In genomic region chr7:130943336-130943901, GRCh38 we compare ENCODE assay signal across 9 cellular contexts.
DNase-seq lines count a peak whose midpoint lies in the region; ATAC-seq and TF ChIP-seq lines count a peak whose summit lies in the region.
"Had no signal": no experiment of that assay in that cellular context is flagged by ENCODE, and none has a peak within 500 bp of the region (broad histone marks: within the 10 kb centered on the region; RNA-seq: fewer than 3 reads in every experiment).

No MANE protein-coding gene starts in this region.

- TF ChIP-seq POLR2A in gastrocnemius medialis (IDR thresholded peaks at IDR 0.05), result peak in 1 of 2 donors; percentile 20

- in situ Hi-C loops in gastrocnemius medialis (cut with MboI; ENCODE audit: low sequenced_read_pairs in 4 of 4), result no loop called here

- H3K4me1 ChIP-seq in foreskin keratinocyte, result peaks cover 9% of the 10 kb centered on the region
- H3K4me1 ChIP-seq in gastrocnemius medialis, result peaks cover 37 to 74% of the 10 kb centered on the region in 2 donors

- H3K36me3 ChIP-seq in gastrocnemius medialis (no peaks in the 10 kb centered on the region), WERI-Rb-1 (no peaks in the 10 kb centered on the region)
- H3K36me3 ChIP-seq: cardiac muscle cell had no signal

- TF ChIP-seq CTCF in WI38 (IDR thresholded peaks at IDR 0.05; ENCODE audit: low read depth, low read length) (no peak), foreskin keratinocyte (conservative IDR thresholded peaks at IDR 0.05) (no peak), gastrocnemius medialis (IDR thresholded peaks at IDR 0.05 in 4 of 5, conservative IDR thresholded peaks at IDR 0.05 in 1 of 5) (no peak), WERI-Rb-1 (IDR thresholded peaks at IDR 0.05; ENCODE audit: low read depth, low read length) (no peak)

- H3K4me3 ChIP-seq in WI38 (ENCODE audit: low read depth, low read length), result peak overlapping the region; percentile 52
- peak overlapping the region; percentile 25 to 81 (median 68) for H3K4me3 ChIP-seq in gastrocnemius medialis
- H3K4me3 ChIP-seq in WERI-Rb-1 (ENCODE audit: low read depth, low read length), result no peak overlapping the region
- H3K4me3 ChIP-seq: cardiac muscle cell had no signal

- intact Hi-C loops in left cardiac atrium (cut with DNase I), result loop anchor here in 1 of 2 donors (5.0 kb wide), 1 partner anchor 41 kb away; no protein-coding TSS in a partner anchor
- intact Hi-C loops in cardiac septum (cut with DNase I), result no loop called here
- intact Hi-C loops in gastrocnemius medialis (cut with DNase I; ENCODE audit: low total_unique reads), result loop anchor here (5.0 to 10.0 kb wide), 2 partner anchors 164 to 1719 kb away; partner anchors contain the start of gene AHCYL2

- DNase-seq in left cardiac atrium, result no peak
- DNase-seq in cardiac septum (ENCODE audit: low spot score), result no peak
- DNase-seq in foreskin keratinocyte, result peak; percentile 47 to 72
- DNase-seq in gastrocnemius medialis, result no peak
- DNase-seq in NCI-H2196 treated with DMSO at 0.1 percent for 48 hours (lab: John Stamatoyannopoulos, UW; ENCODE audit: unreplicated experiment), result no peak
- DNase-seq in nucleus accumbens (lab: John Stamatoyannopoulos, UW), result no peak
- no peak for DNase-seq in WERI-Rb-1

- H3K9me3 ChIP-seq in gastrocnemius medialis (no peaks in the 10 kb centered on the region), WERI-Rb-1 (ENCODE audit: severe bottlenecking) (no peaks in the 10 kb centered on the region)

- H3K27ac ChIP-seq in foreskin keratinocyte (peak overlapping the region; percentile 65), gastrocnemius medialis (peak overlapping the region; percentile 91 to 97 (median 94)), WERI-Rb-1 (no peak overlapping the region)
- H3K27ac ChIP-seq: cardiac muscle cell had no signal

- H3K27me3 ChIP-seq in foreskin keratinocyte, result no peaks in the 10 kb centered on the region
- H3K27me3 ChIP-seq in gastrocnemius medialis, result no peaks in the 10 kb centered on the region
- H3K27me3 ChIP-seq in WERI-Rb-1 (ENCODE audit: insufficient read depth, low read depth, severe bottlenecking), result no peaks in the 10 kb centered on the region
- H3K27me3 ChIP-seq: cardiac muscle cell had no signal

- ATAC-seq in left cardiac atrium, result peak; percentile 42 to 62
- ATAC-seq in foreskin keratinocyte, result peak; percentile 82
- no peak for ATAC-seq in gastrocnemius medialis

Comparison
In these comparisons a context has a peak if more than half of its experiments do, and no peak if none do; other contexts are left out.
1. ATAC-seq: peak in left cardiac atrium (2 of 2) and foreskin keratinocyte (single experiment); none in gastrocnemius medialis (0 of 2).
2. DNase-seq: peak in foreskin keratinocyte (2 of 2); none in left cardiac atrium (single experiment), cardiac septum (single experiment), gastrocnemius medialis (0 of 2), NCI-H2196 treated with DMSO at 0.1 percent for 48 hours (single experiment), nucleus accumbens (0 of 56) and WERI-Rb-1 (single experiment).